In the genomic region with DNA sequence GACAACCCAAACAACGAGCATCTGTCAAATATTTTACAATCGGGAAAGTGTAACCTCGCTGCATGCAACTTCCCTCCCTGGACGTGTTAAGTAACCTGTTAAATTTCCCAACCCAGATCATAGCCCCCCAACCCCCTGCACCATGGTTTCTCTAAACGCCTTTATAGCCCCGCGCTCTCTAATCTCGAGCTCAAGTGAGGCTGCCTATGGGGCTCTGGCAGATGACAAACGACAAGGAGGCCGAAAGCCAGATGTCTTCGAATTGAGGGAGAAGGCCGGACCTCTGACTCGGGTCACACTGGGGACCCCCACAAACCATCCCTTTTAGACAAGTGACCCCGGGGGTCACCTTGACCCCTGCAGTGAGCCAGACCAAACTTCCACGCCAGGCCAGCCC, we compare ENCODE assay signal across 8 cellular contexts. TPM values are rescaled to one million over a fixed set of nuclear protein-coding genes. Genes with fewer than 3 reads are reported as not detected.
DNase-seq lines count a peak whose midpoint lies in the region; ATAC-seq and TF ChIP-seq lines count a peak whose summit lies in the region.

No MANE protein-coding gene starts in this region.

- H3K36me3 ChIP-seq in colonic mucosa, result no peaks in the 10 kb centered on the region
- H3K36me3 ChIP-seq in mucosa of stomach (ENCODE audit: control insufficient read depth, insufficient read depth, low read length), result no peaks in the 10 kb centered on the region

- intact Hi-C loops in colonic mucosa (cut with DNase I), result loop anchor here (10.0 kb wide), 1 partner anchor 266 kb away; no protein-coding TSS in a partner anchor

- H3K9ac ChIP-seq in colonic mucosa (ENCODE audit: low read depth in 2 of 2, low read length in 2 of 2) (peak overlapping the region; percentile 96 to 97), mucosa of stomach (ENCODE audit: low read length) (peak overlapping the region; percentile 96)

- in situ Hi-C loops in ACHN (cut with HindIII; ENCODE audit: low pct_ligation_motif_present, low pct_unique_long_range_greater_than_20kb, low sequenced_read_pairs), result no loop called here

- H3K4me3 ChIP-seq in LNCaP clone FGC (ENCODE audit: low read depth, low read length) (peak overlapping the region; percentile 65), colonic mucosa (peak overlapping the region; percentile 93), mucosa of stomach (ENCODE audit: low read length) (peak overlapping the region; percentile 95)

- TF ChIP-seq CTCF in LNCaP clone FGC (IDR thresholded peaks at IDR 0.05; ENCODE audit: control insufficient read depth, extremely low read depth, insufficient read depth) (no peak), colonic mucosa (IDR thresholded peaks at IDR 0.05) (no peak)

- H3K27me3 ChIP-seq in colonic mucosa, result no peaks in the 10 kb centered on the region
- no peaks in the 10 kb centered on the region for H3K27me3 ChIP-seq in mucosa of stomach (ENCODE audit: control insufficient read depth, insufficient read depth, low read length)

- ATAC-seq in activated CD4-positive, CD25-positive, alpha-beta regulatory T cell treated with anti-CD3 and anti-CD28 coated beads, Interleukin-2, amount 50 U/mL, for 24 hours, result no peak
- no peak for ATAC-seq in GM21786 (IDR thresholded peaks at IDR 0.05; ENCODE audit: unreplicated experiment)

- DNase-seq in ACHN, result peak; percentile 10
- DNase-seq in LNCaP clone FGC (ENCODE audit: low read depth), result no peak
- no peak for DNase-seq in colonic mucosa
- DNase-seq in stimulated activated naive CD4-positive, alpha-beta T cell treated with Interleukin-2 at 50 U/mL for 16 hours (lab: John Stamatoyannopoulos, UW), result no peak
- no peak for DNase-seq in NCI-H2227 treated with DMSO at 0.1 percent for 48 hours (lab: John Stamatoyannopoulos, UW)

- H3K9me3 ChIP-seq in colonic mucosa, result no peaks in the 10 kb centered on the region
- H3K9me3 ChIP-seq in mucosa of stomach (ENCODE audit: control insufficient read depth, low read length), result no peaks in the 10 kb centered on the region

- H3K4me1 ChIP-seq in colonic mucosa (peaks cover 13% of the 10 kb centered on the region), mucosa of stomach (ENCODE audit: control insufficient read depth, insufficient read depth, low read length) (peaks cover 11% of the 10 kb centered on the region)

- peak overlapping the region; percentile 94 for H3K27ac ChIP-seq in colonic mucosa

RNA-seq across cellular contexts. Expression of gene COX7A2L, which starts 0.5 kb away (rescaled TPM):
- total RNA-seq in colonic mucosa, result 100 to 1,000 TPM; 128 to 131 TPM
